ENCODE assay signal across 8 cellular contexts in genomic region chr7:1159933-1160664, GRCh38. TPM values are rescaled to one million over a fixed set of nuclear protein-coding genes. Genes with fewer than 3 reads are reported as not detected.
A peak's percentile ranks its signal among the peaks of the same experiment; 100 is the strongest.
DNase-seq lines count a peak whose midpoint lies in the region; ATAC-seq lines count a peak whose summit lies in the region.

ZFAND2A (minus strand) TSS chr7:1160196; CDS start chr7:1158212, 1,984 bp downstream.

- ATAC-seq in GM21360 (IDR thresholded peaks at IDR 0.05; ENCODE audit: unreplicated experiment), result peak; percentile 94

- CTCF ChIA-PET in activated CD8-positive, alpha-beta memory T cell treated with anti-CD3 and anti-CD28 coated beads for 36 hours (lab: Charles Lee), result interaction anchor here (0.6 to 1.9 kb wide), 3 partner anchors 16 to 1259 kb away, joined by 3 to 8 read pairs (median 4); a partner anchor contains a TSS

- POLR2A ChIA-PET in activated CD8-positive, alpha-beta memory T cell treated with anti-CD3 and anti-CD28 coated beads for 36 hours (lab: Charles Lee), result interaction anchor here (1.2 to 1.9 kb wide), 3 partner anchors 9 to 22 kb away, joined by 5 to 17 read pairs (median 7); a partner anchor contains a TSS

- peak; percentile 99 for DNase-seq in COLO829 (ENCODE audit: low spot score)
- DNase-seq in HT1080 (ENCODE audit: low read depth), result peak; percentile 98
- DNase-seq in NOMO-1 (lab: John Stamatoyannopoulos, UW; ENCODE audit: unreplicated experiment in 2 of 2), result peak; percentile 93 to 98
- peak; percentile 97 for DNase-seq in effector CD8-positive, alpha-beta T cell (lab: John Stamatoyannopoulos, UW)
- peak; percentile 97 for DNase-seq in medulla oblongata (ENCODE audit: extremely low spot score)
- peak; percentile 97 to 99 (median 98) for DNase-seq in stimulated activated CD4-positive, alpha-beta T cell treated with anti-CD3 and anti-CD28 coated beads, TNF-alpha, amount 100 ng/mL, for 48 hours (ENCODE audit: low read depth in 3 of 3)

RNA-seq across cellular contexts. Expression of gene ZFAND2A, which starts in this region (rescaled TPM):
- 22.5 and 25.9 TPM in 2 replicates for total RNA-seq in HT1080 (2014; rRNA removed; shearing (Covaris generic))
- 8.1 and 9.7 TPM in 2 replicates for polyA plus RNA-seq in HT1080 (2015; cell fraction: cytosol; rRNA removed)
- 14.3 and 15.9 TPM in 2 replicates for polyA plus RNA-seq in HT1080 (2015; cell fraction: nucleus; rRNA removed)
- total RNA-seq in activated CD8-positive, alpha-beta memory T cell treated with anti-CD3 and anti-CD28 coated beads for 36 hours, result 10 to 100 TPM; 21.3 to 24.2 TPM

Comparison
In these comparisons a context has a peak if more than half of its experiments do, and no peak if none do; other contexts are left out.
1. Peak in every context shown above with its lines: DNase-seq and ATAC-seq.